Comparison of ENCODE assay signal across 22 cellular contexts in the genomic region with DNA sequence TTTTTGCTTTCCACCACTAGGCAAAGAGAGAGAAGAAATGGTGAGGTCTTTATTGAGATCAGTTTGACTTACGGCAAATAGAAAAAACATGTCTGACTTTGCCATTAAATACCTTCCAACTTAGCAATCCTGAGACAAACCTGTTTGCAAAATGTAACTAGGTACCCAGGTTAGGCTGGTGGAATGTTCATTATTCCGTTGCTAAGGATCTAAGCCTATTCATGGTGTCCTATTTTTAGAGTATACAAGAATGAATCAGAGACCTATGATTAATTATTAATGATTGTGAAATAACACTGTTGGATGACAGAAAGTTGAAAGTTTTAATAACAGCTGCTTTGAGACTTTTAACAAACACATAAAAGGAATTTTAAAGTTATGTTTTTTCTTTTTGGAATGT. TPM values are rescaled to one million over a fixed set of nuclear protein-coding genes. Genes with fewer than 3 reads are reported as not detected.
DNase-seq lines count a peak whose midpoint lies in the region; ATAC-seq, FAIRE-seq and TF ChIP-seq lines count a peak whose summit lies in the region.
"Had no signal": no experiment of that assay in that cellular context is flagged by ENCODE, and none has a peak within 500 bp of the region (broad histone marks: within the 10 kb centered on the region; RNA-seq: fewer than 3 reads in every experiment).

No MANE protein-coding gene starts in this region.

- H2AFZ ChIP-seq in K562 (ENCODE audit: low read depth, low read length) (no peak overlapping the region), hepatocyte (no peak overlapping the region)

- H3K9me1 ChIP-seq in K562 (ENCODE audit: control insufficient read depth, insufficient read depth, low read length): no peaks in the 10 kb centered on the region

- TF ChIP-seq CTCF in K562 (IDR thresholded peaks at IDR 0.05 in 2 of 3, conservative IDR thresholded peaks at IDR 0.05 in 1 of 3; ENCODE audit: insufficient read depth in 2 of 3, low read depth in 1 of 3, low read length in 3 of 3): no peak
- no peak for TF ChIP-seq CTCF in hepatocyte (IDR thresholded peaks at IDR 0.05; ENCODE audit: poor library complexity)
- TF ChIP-seq CTCF in omental fat pad (IDR thresholded peaks at IDR 0.05): no peak
- TF ChIP-seq CTCF in thyroid gland (IDR thresholded peaks at IDR 0.05): no peak

- H3K36me3 ChIP-seq in K562 (ENCODE audit: control insufficient read depth, insufficient read depth, low read length): no peaks in the 10 kb centered on the region
- no peaks in the 10 kb centered on the region for H3K36me3 ChIP-seq in hepatocyte (replicated peaks; ENCODE audit: insufficient read depth, low read depth)
- no peaks in the 10 kb centered on the region for H3K36me3 ChIP-seq in thyroid gland

- H3K27ac ChIP-seq in K562 (ENCODE audit: extremely low read depth, low read depth, low read length) (no peak overlapping the region), hepatocyte (peak overlapping the region; percentile 72), thyroid gland (no peak overlapping the region)

- TF ChIP-seq RAD21 in K562 (CRISPR knock-in tag; conservative IDR thresholded peaks at IDR 0.05 in 1 of 2, IDR thresholded peaks at IDR 0.05 in 1 of 2): no peak

- TF ChIP-seq EP300 in K562 (IDR thresholded peaks at IDR 0.05; ENCODE audit: low read length): no peak

- no peaks in the 10 kb centered on the region for H4K20me1 ChIP-seq in K562 (replicated peaks; ENCODE audit: control insufficient read depth, insufficient read depth, low read length)
- no peaks in the 10 kb centered on the region for H4K20me1 ChIP-seq in hepatocyte (ENCODE audit: insufficient read depth, poor library complexity, severe bottlenecking)

- 11% methylated on average over 2 of the region's 2 CpGs for whole genome bisulfite sequencing in K562 (ENCODE audit: insufficient coverage, low coverage, missing lambda C conversion rate)
- WGBS in hepatocyte (ENCODE audit: low lambda C conversion rate, missing lambda C conversion rate): 61% methylated on average over 2 of the region's 2 CpGs
- 88 to 90% methylated on average over 2 of the region's 2 CpGs for WGBS in thyroid gland, 2 donors

- TF ChIP-seq POLR2A in K562 (conservative IDR thresholded peaks at IDR 0.05): no peak
- TF ChIP-seq POLR2A in thyroid gland (IDR thresholded peaks at IDR 0.05): no peak

- H3K27me3 ChIP-seq in K562 (ENCODE audit: control insufficient read depth in 2 of 2, insufficient read depth in 2 of 2, low read length in 2 of 2) (no peaks in the 10 kb centered on the region), hepatocyte (no peaks in the 10 kb centered on the region), thyroid gland (no peaks in the 10 kb centered on the region)

- H3K9me3 ChIP-seq in K562 (replicated peaks; ENCODE audit: control insufficient read depth, insufficient read depth, low read depth, low read length): no peaks in the 10 kb centered on the region
- no peaks in the 10 kb centered on the region for H3K9me3 ChIP-seq in hepatocyte (ENCODE audit: low read depth)
- no peaks in the 10 kb centered on the region for H3K9me3 ChIP-seq in thyroid gland

- no peaks in the 10 kb centered on the region for H3K4me1 ChIP-seq in K562 (replicated peaks in 1 of 2; ENCODE audit: control insufficient read depth in 2 of 2, insufficient read depth in 2 of 2, low read length in 2 of 2)
- no peaks in the 10 kb centered on the region for H3K4me1 ChIP-seq in hepatocyte (ENCODE audit: insufficient read depth)
- H3K4me1 ChIP-seq in thyroid gland: no peaks in the 10 kb centered on the region

- in situ Hi-C loops in K562 (cut with MboI): no loop called here

- peak; percentile 32 for DNase-seq in EH (ENCODE audit: low read depth)
- no peak for DNase-seq in K562 (ENCODE audit: extremely low read depth in 1 of 4, low spot score in 3 of 4)
- DNase-seq in hepatocyte (ENCODE audit: low spot score): peak; percentile 35
- no peak for DNase-seq in omental fat pad (ENCODE audit: low spot score)
- DNase-seq in activated gamma-delta T cell treated with Interleukin-2 at 50 U/mL for 16 hours: no peak
- DNase-seq in H4 (ENCODE audit: low spot score): no peak
- DNase-seq in stimulated activated naive CD4-positive, alpha-beta T cell treated with Interleukin-2 at 50 U/mL for 16 hours (lab: John Stamatoyannopoulos, UW): no peak
- no peak for DNase-seq in thyroid gland
- DNase-seq: CD8-positive, alpha-beta memory T cell; central memory CD4-positive, alpha-beta T cell; EL; HFFc6; left ventricle myocardium superior; MV-4-11; natural killer cell; NCI-H2029 treated with DMSO at 0.1 percent for 48 hours; NCI-H526; stimulated activated naive CD4-positive, alpha-beta T cell; T1000 had no signal

- H3K9ac ChIP-seq in K562 (ENCODE audit: insufficient read depth in 1 of 2, low read depth in 2 of 2, low read length in 2 of 2): no peak overlapping the region

- intact Hi-C loops in K562 (cut with micrococcal nuclease) (no loop called here), thyroid gland (cut with DNase I) (no loop called here)

- no peaks in the 10 kb centered on the region for H3K9me2 ChIP-seq in hepatocyte (replicated peaks; ENCODE audit: insufficient read depth)

- H3K4me3 ChIP-seq in K562 (no peak overlapping the region), hepatocyte (no peak overlapping the region), thyroid gland (replicated peaks in 1 of 3) (no peak overlapping the region)

- POLR2A ChIA-PET in K562 (lab: Yijun Ruan, JAX): no interaction called here

- no peaks in the 10 kb centered on the region for H3K79me2 ChIP-seq in K562 (ENCODE audit: control insufficient read depth, insufficient read depth, low read length)
- H3K79me2 ChIP-seq in hepatocyte: no peaks in the 10 kb centered on the region

- CTCF ChIA-PET in K562 (lab: Yijun Ruan, JAX; ENCODE audit: low intra/inter-chr PET ratio): no interaction called here

- no peak overlapping the region for H3K4me2 ChIP-seq in K562 (ENCODE audit: insufficient read depth, low read length)
- H3K4me2 ChIP-seq in hepatocyte: peak overlapping the region; percentile 48

- ATAC-seq in K562 (no peak), omental fat pad (ENCODE audit: low FRiP score) (peak; percentile 93)
- ATAC-seq: activated CD4-positive, CD25-positive, alpha-beta regulatory T cell treated with anti-CD3 and anti-CD28 coated beads, Interleukin-2, amount 50 U/mL, for 24 hours; left ventricle myocardium superior; natural killer cell had no signal

- no TSS peak for BruUV-seq in K562 (replicated peaks; lab: Mats Ljungman, UMichigan)

- no peak for FAIRE-seq in K562 (lab: Jason Lieb, UNC)

TF ChIP-seq in K562, 482 proteins besides CTCF, POLR2A, EP300 and RAD21 (continues in another document):
- TF ChIP-seq CBFA2T3 (IDR thresholded peaks at IDR 0.05) (no peak), ZNF124 (CRISPR knock-in tag; IDR thresholded peaks at IDR 0.05) (no peak), PCBP2 (IDR thresholded peaks at IDR 0.05; ENCODE audit: low read depth, low read length, poor library complexity, severe bottlenecking) (no peak), CEBPB (tag; IDR thresholded peaks at IDR 0.05) (0 out of 2 replicates have a peak, but pooled peaks have one; percentile 8), HIVEP1 (CRISPR knock-in tag; IDR thresholded peaks at IDR 0.05) (no peak), CCAR2 (IDR thresholded peaks at IDR 0.05; ENCODE audit: low read depth, low read length) (no peak), TEAD1 (CRISPR knock-in tag; IDR thresholded peaks at IDR 0.05) (no peak)
- TF ChIP-seq, protein P1, sequence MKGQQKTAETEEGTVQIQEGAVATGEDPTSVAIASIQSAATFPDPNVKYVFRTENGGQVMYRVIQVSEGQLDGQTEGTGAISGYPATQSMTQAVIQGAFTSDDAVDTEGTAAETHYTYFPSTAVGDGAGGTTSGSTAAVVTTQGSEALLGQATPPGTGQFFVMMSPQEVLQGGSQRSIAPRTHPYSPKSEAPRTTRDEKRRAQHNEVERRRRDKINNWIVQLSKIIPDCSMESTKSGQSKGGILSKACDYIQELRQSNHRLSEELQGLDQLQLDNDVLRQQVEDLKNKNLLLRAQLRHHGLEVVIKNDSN (CRISPR knock-in tag; IDR thresholded peaks at IDR 0.05): no peak

RNA-seq across cellular contexts. Expression of a gene that starts 53.6 kb away (rescaled TPM):
- total RNA-seq in K562 (2011; cell fraction: chromatin; rRNA removed; ENCODE audit: low replicate concordance): not detected in 2 replicates
- total RNA-seq in K562 (2011; cell fraction: nucleolus; rRNA removed): not detected in 2 replicates
- not detected in 2 replicates for total RNA-seq in K562 (2011; cell fraction: nucleoplasm; rRNA removed)
- total RNA-seq in K562 (2014; rRNA removed): not detected in 2 replicates
- total RNA-seq in K562 (2014; rRNA removed; fragmentation: Illumina TruSeq; extraction: Trizol): not detected in 2 replicates
- not detected in 2 replicates for total RNA-seq in K562 (2015; rRNA removed; fragmentation: Illumina TruSeq; extraction: Trizol)
- total RNA-seq in K562 (2021): not detected in 2 replicates
- polyA plus RNA-seq in K562 (2011; rRNA removed): not detected in 2 replicates
- not detected in 2 replicates for polyA plus RNA-seq in K562 (2011; cell fraction: cytosol; rRNA removed)
- not detected in 2 replicates for polyA plus RNA-seq in K562 (2011; cell fraction: nucleus; rRNA removed)
- not detected in 2 replicates for polyA plus RNA-seq in K562 (2012)
- polyA plus RNA-seq in K562 (2014; fragmentation: Illumina TruSeq; extraction: Trizol): not detected in 2 replicates
- not detected for polyA plus RNA-seq in K562 (2014; fragmentation: Nextera tagmentation; extraction: Ambion mirVana)
- not detected in 2 replicates for polyA plus RNA-seq in K562 (2014; rRNA removed)
- not detected in 2 replicates for polyA minus RNA-seq in K562 (2011; rRNA and poly(A)+ RNA removed)
- polyA minus RNA-seq in K562 (2011; cell fraction: cytosol; rRNA and poly(A)+ RNA removed): not detected in 2 replicates
- not detected in 2 replicates for polyA minus RNA-seq in K562 (2011; cell fraction: nucleus; rRNA and poly(A)+ RNA removed)
- total RNA-seq in hepatocyte: 5.1 and 8.4 TPM in 2 replicates
- polyA plus RNA-seq in hepatocyte: 4.6 and 7.7 TPM in 2 replicates
- 1 to 10 TPM in 1 of 4 donors, under 1 TPM in 3; 0.19 to 9.9 (median 0.77) TPM for total RNA-seq in omental fat pad
- total RNA-seq in H4 (2014; rRNA removed; shearing (Covaris generic)): not detected in 2 replicates
- total RNA-seq in thyroid gland: 1 to 10 TPM in 2 of 4 donors, not detected in 2; 1.2 to 3.7 TPM
- total RNA-seq: activated CD8-positive, alpha-beta memory T cell treated with anti-CD3 and anti-CD28 coated beads for 36 hours; activated T-helper 1 cell treated with anti-CD3 and anti-CD28 coated beads, Interleukin-12 subunit alpha, Interleukin-12 subunit beta, Interleukin-2, Interleukin-4 antibody, amounts not matched to agents 30 ng/mL and 10 ng/mL and 1 ng/mL, durations not matched to agents 14 hours and 24 hours and 36 hours; CD8-positive, alpha-beta memory T cell had no signal
- polyA plus RNA-seq: CD8-positive, alpha-beta memory T cell had no signal

Comparison
In these comparisons a context has a peak if more than half of its experiments do, and no peak if none do; other contexts are left out.
1. DNase-seq: peak in EH (single experiment) and hepatocyte (single experiment); none in K562 (0 of 4), omental fat pad (single experiment), activated gamma-delta T cell treated with Interleukin-2 at 50 U/mL for 16 hours (single experiment), H4 (single experiment), stimulated activated naive CD4-positive, alpha-beta T cell treated with Interleukin-2 at 50 U/mL for 16 hours (single experiment) and thyroid gland (0 of 2).